ENCODE assay signal across 11 cellular contexts in the genomic region with DNA sequence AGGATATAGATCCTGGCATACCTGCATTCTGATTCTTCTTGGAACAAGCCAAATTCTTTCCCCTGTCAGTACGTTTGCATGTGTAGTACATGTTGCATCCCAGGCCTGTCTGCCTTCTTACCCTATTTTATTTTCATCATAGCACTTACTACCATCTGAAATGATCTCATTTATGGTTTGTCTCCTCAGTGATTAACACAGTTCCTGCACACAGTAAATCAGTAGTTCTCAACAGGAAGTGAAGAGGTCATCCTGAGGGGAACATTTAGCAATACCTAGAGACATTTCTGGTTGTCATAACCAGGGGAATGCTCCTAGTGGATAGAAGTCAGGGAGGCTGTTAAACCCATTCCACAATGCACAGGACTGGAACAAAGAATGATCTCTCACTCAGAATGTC. TPM values are rescaled to one million over a fixed set of nuclear protein-coding genes. Genes with fewer than 3 reads are reported as not detected.
DNase-seq lines count a peak whose midpoint lies in the region; ATAC-seq and TF ChIP-seq lines count a peak whose summit lies in the region.
"Had no signal": no experiment of that assay in that cellular context is flagged by ENCODE, and none has a peak within 500 bp of the region (broad histone marks: within the 10 kb centered on the region; RNA-seq: fewer than 3 reads in every experiment).

No MANE protein-coding gene starts in this region.

- DNase-seq in Right ventricle myocardium superior, result no peak
- DNase-seq in cardiac septum (ENCODE audit: low spot score), result no peak
- DNase-seq in RWPE2 (ENCODE audit: low spot score), result no peak
- no peak for DNase-seq in heart left ventricle
- no peak for DNase-seq in C1 segment of cervical spinal cord (lab: John Stamatoyannopoulos, UW)
- no peak for DNase-seq in chondrocyte (ENCODE audit: low spot score)
- DNase-seq: CD8-positive, alpha-beta T cell; NCI-H2029 treated with DMSO at 0.1 percent for 48 hours had no signal

- H3K36me3 Mint-ChIP-seq in chondrocyte (ENCODE audit: low read depth), result peaks cover 4% of the 10 kb centered on the region

- no peaks in the 10 kb centered on the region for H3K9me3 ChIP-seq in RWPE2 (ENCODE audit: severe bottlenecking)
- H3K9me3 ChIP-seq in heart left ventricle, result no peaks in the 10 kb centered on the region

- H3K27me3 Mint-ChIP-seq in chondrocyte (ENCODE audit: low read depth), result no peaks in the 10 kb centered on the region

- H3K4me3 Mint-ChIP-seq in chondrocyte (ENCODE audit: unreplicated experiment), result no peak overlapping the region
- H3K4me3 Mint-ChIP-seq: CD8-positive, alpha-beta T cell; nephron had no signal

- ATAC-seq in Right ventricle myocardium superior (ENCODE audit: poor library complexity), result peak; percentile 48
- ATAC-seq in RWPE2 (ENCODE audit: low read depth), result peak; percentile 87
- ATAC-seq in heart left ventricle, result peak in 3 of 4 donors; percentile 30 to 65 (median 60)
- ATAC-seq in HG03460 (IDR thresholded peaks at IDR 0.05; ENCODE audit: unreplicated experiment), result no peak
- ATAC-seq in GM21381 (IDR thresholded peaks at IDR 0.05; ENCODE audit: unreplicated experiment), result no peak
- ATAC-seq: CD8-positive, alpha-beta T cell had no signal

- intact Hi-C loops in Right ventricle myocardium superior (cut with DNase I), result no loop called here
- intact Hi-C loops in cardiac septum (cut with DNase I), result no loop called here
- intact Hi-C loops in heart left ventricle (cut with DNase I), result no loop called here

- H3K4me1 Mint-ChIP-seq in chondrocyte (ENCODE audit: low read depth), result no peaks in the 10 kb centered on the region

- no peak overlapping the region for H3K4me3 ChIP-seq in RWPE2 (ENCODE audit: severe bottlenecking)
- H3K4me3 ChIP-seq in heart left ventricle, result no peak overlapping the region

- H3K27ac ChIP-seq in RWPE2 (ENCODE audit: poor library complexity, severe bottlenecking) (peak overlapping the region; percentile 3), heart left ventricle (peak overlapping the region in 1 of 12 donors; percentile 1)

- no peak for TF ChIP-seq POLR2A in heart left ventricle (IDR thresholded peaks at IDR 0.05)

- peaks cover 18% of the 10 kb centered on the region for H3K36me3 ChIP-seq in RWPE2 (ENCODE audit: low read depth)
- peaks cover 0 to 70% (median 26%) of the 10 kb centered on the region in 9 donors for H3K36me3 ChIP-seq in heart left ventricle

- 65 to 69% (median 65%) methylated on average over 1 of the region's 1 CpG for WGBS in heart left ventricle, 4 donors

- H3K27ac Mint-ChIP-seq in chondrocyte (ENCODE audit: unreplicated experiment), result no peak overlapping the region
- H3K27ac Mint-ChIP-seq: CD8-positive, alpha-beta T cell; nephron had no signal

- TF ChIP-seq CTCF in RWPE2 (IDR thresholded peaks at IDR 0.05; ENCODE audit: poor library complexity, severe bottlenecking), result no peak
- no peak for TF ChIP-seq CTCF in heart left ventricle (IDR thresholded peaks at IDR 0.05)
- TF ChIP-seq CTCF in chondrocyte (IDR thresholded peaks at IDR 0.05), result no peak

- peaks cover 5% of the 10 kb centered on the region for H3K9me3 Mint-ChIP-seq in chondrocyte (ENCODE audit: low read depth)
- H3K9me3 Mint-ChIP-seq: CD8-positive, alpha-beta T cell; nephron had no signal

- no peaks in the 10 kb centered on the region for H3K4me1 ChIP-seq in RWPE2 (ENCODE audit: insufficient read depth, poor library complexity, severe bottlenecking)
- peaks cover 0 to 12% (median 0%) of the 10 kb centered on the region in 12 donors for H3K4me1 ChIP-seq in heart left ventricle

- H3K27me3 ChIP-seq in RWPE2 (ENCODE audit: insufficient read depth, poor library complexity, severe bottlenecking), result no peaks in the 10 kb centered on the region
- no peaks in the 10 kb centered on the region for H3K27me3 ChIP-seq in heart left ventricle

RNA-seq across cellular contexts. Expression of gene SLC26A4, which starts 38.2 kb away (rescaled TPM):
- total RNA-seq in Right ventricle myocardium superior, result 0.46 TPM
- 1.5 TPM for total RNA-seq in cardiac septum
- 1 to 10 TPM in 3 of 9 donors, under 1 TPM in 6; 0.19 to 1.8 (median 0.45) TPM for total RNA-seq in heart left ventricle
- polyA plus RNA-seq in heart left ventricle, result under 1 TPM; 0.21 to 0.30 TPM
- 0.55 to 0.85 TPM (median 0.60 TPM) in 3 replicates for total RNA-seq in chondrocyte

RNA-seq across cellular contexts. Expression of gene BCAP29, which starts 42.4 kb away (rescaled TPM):
- 108 TPM for total RNA-seq in Right ventricle myocardium superior
- 109 TPM for total RNA-seq in cardiac septum
- 100 to 1,000 TPM in 8 of 9 donors, 10 to 100 TPM in 1; 96.2 to 241 (median 117) TPM for total RNA-seq in heart left ventricle
- polyA plus RNA-seq in heart left ventricle, result 100 to 1,000 TPM in 1 of 2 donors, 10 to 100 TPM in 1; 42.5 to 157 TPM
- 63.3 to 73.0 TPM (median 69.0 TPM) in 3 replicates for total RNA-seq in chondrocyte

RNA-seq across cellular contexts. Expression of gene DUS4L, which starts 58.7 kb away (rescaled TPM):
- total RNA-seq in Right ventricle myocardium superior, result 9.4 TPM
- total RNA-seq in cardiac septum, result 7.9 TPM
- total RNA-seq in heart left ventricle, result 10 to 100 TPM in 3 of 9 donors, 1 to 10 TPM in 6; 5.3 to 11.7 (median 8.9) TPM
- 1 to 10 TPM; 4.5 to 5.9 TPM for polyA plus RNA-seq in heart left ventricle
- total RNA-seq in chondrocyte, result 4.6 to 8.8 TPM (median 4.9 TPM) in 3 replicates

RNA-seq across cellular contexts. Expression of gene COG5, which starts 58.7 kb away (rescaled TPM):
- 49.2 TPM for total RNA-seq in Right ventricle myocardium superior
- 43.9 TPM for total RNA-seq in cardiac septum
- total RNA-seq in heart left ventricle, result 10 to 100 TPM; 30.3 to 61.6 (median 53.8) TPM
- polyA plus RNA-seq in heart left ventricle, result 10 to 100 TPM in 1 of 2 donors, 1 to 10 TPM in 1; 9.4 to 25.0 TPM
- 52.8 to 56.6 TPM (median 53.8 TPM) in 3 replicates for total RNA-seq in chondrocyte

Comparison
In these comparisons a context has a peak if more than half of its experiments do, and no peak if none do; other contexts are left out.
1. ATAC-seq: peak in Right ventricle myocardium superior (single experiment), RWPE2 (single experiment) and heart left ventricle (3 of 4); none in HG03460 (single experiment) and GM21381 (single experiment).